Comparison of ENCODE assay signal across 13 cellular contexts in genomic region chr2:107132746-107133145, GRCh38.
A peak's percentile ranks its signal among the peaks of the same experiment; 100 is the strongest.
DNase-seq lines count a peak whose midpoint lies in the region; ATAC-seq and TF ChIP-seq lines count a peak whose summit lies in the region.
"Had no signal": no experiment of that assay in that cellular context is flagged by ENCODE, and none has a peak within 500 bp of the region (broad histone marks: within the 10 kb centered on the region; RNA-seq: fewer than 3 reads in every experiment).

No MANE protein-coding gene starts in this region.

- H3K79me2 ChIP-seq in Karpas-422 (ENCODE audit: low read length) = no peaks in the 10 kb centered on the region

- H3K36me3 ChIP-seq in BLaER1 (no peaks in the 10 kb centered on the region), Karpas-422 (ENCODE audit: insufficient read depth, low read length) (peaks cover 13% of the 10 kb centered on the region; the same call in 1 of the 2 replicates)
- H3K36me3 ChIP-seq: HAP-1 had no signal

- H3K4me2 ChIP-seq in BLaER1 (peak overlapping the region; percentile 64), Karpas-422 (ENCODE audit: low read depth, low read length, poor library complexity, severe bottlenecking) (peak overlapping the region; percentile 77)

- H3K9me3 ChIP-seq in BLaER1 (peaks cover 5% of the 10 kb centered on the region; the same call in 1 of the 2 replicates), Karpas-422 (ENCODE audit: low read length) (no peaks in the 10 kb centered on the region)
- H3K9me3 ChIP-seq: Caco-2, HAP-1 had no signal

- TF ChIP-seq CTCF in foreskin keratinocyte (conservative IDR thresholded peaks at IDR 0.05) = no peak

- ATAC-seq in foreskin keratinocyte = no peak
- ATAC-seq in GM21528 (IDR thresholded peaks at IDR 0.05; ENCODE audit: low FRiP score, unreplicated experiment) = no peak
- no peak for ATAC-seq in esophagus mucosa
- no peak for ATAC-seq in HG02642 (IDR thresholded peaks at IDR 0.05; ENCODE audit: poor library complexity, unreplicated experiment)

- H2AFZ ChIP-seq in Karpas-422 (ENCODE audit: low read length) = peak overlapping the region; percentile 61

- DNase-seq in Karpas-422 (peak; percentile 67), left kidney (ENCODE audit: low read depth, low spot score) (peak; percentile 11), foreskin keratinocyte (no peak)
- DNase-seq: 8988T; Caco-2; CD4-positive, alpha-beta T cell had no signal

- no peaks in the 10 kb centered on the region for H4K20me1 ChIP-seq in BLaER1
- no peaks in the 10 kb centered on the region for H4K20me1 ChIP-seq in Karpas-422 (ENCODE audit: insufficient read depth, low read depth, low read length)

- H3K9ac ChIP-seq in BLaER1 (peak overlapping the region; percentile 51; the same call in 1 of the 2 replicates), Karpas-422 (ENCODE audit: low read length) (peak overlapping the region; percentile 72)

- peak overlapping the region; percentile 54 for H3K27ac ChIP-seq in BLaER1
- H3K27ac ChIP-seq in Karpas-422 (ENCODE audit: low read length) = peak overlapping the region; percentile 96
- no peak overlapping the region for H3K27ac ChIP-seq in foreskin keratinocyte
- H3K27ac ChIP-seq: C4-2B, HL-60 had no signal

- no peaks in the 10 kb centered on the region for H3K9me2 ChIP-seq in Karpas-422 (replicated peaks; ENCODE audit: insufficient read depth, low read length)

- H3K4me1 ChIP-seq in BLaER1 = peaks cover 31% of the 10 kb centered on the region
- H3K4me1 ChIP-seq in Karpas-422 (ENCODE audit: low read length) = peaks cover 76% of the 10 kb centered on the region
- H3K4me1 ChIP-seq in foreskin keratinocyte = no peaks in the 10 kb centered on the region
- H3K4me1 ChIP-seq: Caco-2, HAP-1 had no signal

- H3K4me3 ChIP-seq in BLaER1 (peak overlapping the region; percentile 36), Karpas-422 (ENCODE audit: low read length) (peak overlapping the region; percentile 63)
- H3K4me3 ChIP-seq: HAP-1 had no signal

- H3K27me3 ChIP-seq in BLaER1 (no peaks in the 10 kb centered on the region), Karpas-422 (ENCODE audit: low read length) (no peaks in the 10 kb centered on the region), foreskin keratinocyte (no peaks in the 10 kb centered on the region)

Comparison
In these comparisons a context has a peak if more than half of its experiments do, and no peak if none do; other contexts are left out.
1. DNase-seq: peak in Karpas-422 (single experiment) and left kidney (single experiment); none in foreskin keratinocyte (0 of 2).